ENCODE assay signal across 13 cellular contexts in the genomic region with DNA sequence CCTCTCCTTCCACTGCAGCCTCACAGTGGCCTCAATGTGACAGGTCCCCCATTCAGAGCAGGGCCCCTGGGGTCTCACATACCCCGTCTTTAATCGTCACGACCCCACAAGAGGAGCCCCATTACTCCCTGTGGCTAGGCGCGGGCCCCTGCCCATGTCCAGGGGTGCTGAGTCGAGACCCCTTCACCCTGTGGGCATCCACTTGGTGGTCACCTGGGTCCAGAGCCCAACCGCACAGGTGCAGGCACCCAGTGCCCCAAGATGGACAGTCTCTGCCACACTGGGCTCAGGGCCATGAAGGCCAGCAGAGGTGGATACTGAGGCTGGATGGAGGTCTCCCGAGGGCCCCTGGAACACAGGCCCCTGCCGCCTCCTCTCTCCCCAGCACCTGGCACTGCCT. TPM values are rescaled to one million over a fixed set of nuclear protein-coding genes. Genes with fewer than 3 reads are reported as not detected.
A peak's percentile ranks its signal among the peaks of the same experiment; 100 is the strongest.
DNase-seq lines count a peak whose midpoint lies in the region; ATAC-seq, FAIRE-seq and TF ChIP-seq lines count a peak whose summit lies in the region.
"Had no signal": no experiment of that assay in that cellular context is flagged by ENCODE, and none has a peak within 500 bp of the region (broad histone marks: within the 10 kb centered on the region; RNA-seq: fewer than 3 reads in every experiment).

No MANE protein-coding gene starts in this region.

- RAD21 ChIA-PET in HCT116 (lab: Charles Lee; ENCODE audit: low non-redundant PET in 1 of 2, low total read pairs in 2 of 2, uncharacterized antibody in 2 of 2, unreplicated experiment in 2 of 2): no interaction called here

- no peaks in the 10 kb centered on the region for H3K9me3 ChIP-seq in A549
- H3K9me3 ChIP-seq in HCT116 (ENCODE audit: control insufficient read depth in 1 of 2, insufficient read depth in 1 of 2, low read depth in 1 of 2, low read length in 2 of 2): no peaks in the 10 kb centered on the region
- no peaks in the 10 kb centered on the region for H3K9me3 ChIP-seq in naive thymus-derived CD4-positive, alpha-beta T cell (ENCODE audit: control insufficient read depth in 2 of 3, low read length in 3 of 3)

- CTCF ChIA-PET in A549 (lab: Yijun Ruan, JAX): no interaction called here
- CTCF ChIA-PET in HCT116 (lab: Charles Lee): no interaction called here
- CTCF ChIA-PET in naive thymus-derived CD4-positive, alpha-beta T cell (lab: Charles Lee): no interaction called here

- FAIRE-seq in A549 (lab: Jason Lieb, UNC): no peak
- FAIRE-seq: GM12892 had no signal

- H3K4me1 Mint-ChIP-seq in activated naive CD8-positive, alpha-beta T cell treated with anti-CD3 and anti-CD28 coated beads, Interleukin-2, amount 10 ng/mL, durations not matched to agents 7 days and 5 days: peaks cover 17% of the 10 kb centered on the region
- H3K4me1 Mint-ChIP-seq in naive thymus-derived CD4-positive, alpha-beta T cell: peaks cover 9 to 50% (median 29%) of the 10 kb centered on the region in 7 donors

- H3K36me3 Mint-ChIP-seq in activated naive CD8-positive, alpha-beta T cell treated with anti-CD3 and anti-CD28 coated beads, Interleukin-2, amount 10 ng/mL, durations not matched to agents 7 days and 5 days: peaks cover 2% of the 10 kb centered on the region
- peaks cover 0 to 6% (median 0%) of the 10 kb centered on the region in 5 donors for H3K36me3 Mint-ChIP-seq in naive thymus-derived CD4-positive, alpha-beta T cell

- TF ChIP-seq CTCF in A549 (IDR thresholded peaks at IDR 0.05): no peak
- TF ChIP-seq CTCF in HCT116 (IDR thresholded peaks at IDR 0.05 in 2 of 3, conservative IDR thresholded peaks at IDR 0.05 in 1 of 3; ENCODE audit: borderline replicate concordance in 1 of 3, insufficient read depth in 1 of 3, low read depth in 2 of 3, low read length in 2 of 3): no peak

- TF ChIP-seq POLR2A in A549 (IDR thresholded peaks at IDR 0.05; ENCODE audit: low read length): no peak
- TF ChIP-seq POLR2A in HCT116 (IDR thresholded peaks at IDR 0.05; ENCODE audit: borderline replicate concordance, extremely low read depth, insufficient read depth, insufficient read length): no peak

- H3K27ac ChIP-seq in A549 (peak overlapping the region; percentile 62 to 82; a peak in 4 of 6 replicates), HCT116 (ENCODE audit: low read depth, low read length) (peak overlapping the region; percentile 86)
- peak overlapping the region; percentile 91 for H3K27ac ChIP-seq in naive thymus-derived CD4-positive, alpha-beta T cell (ENCODE audit: low read depth, low read length)
- H3K27ac ChIP-seq: WERI-Rb-1 had no signal

- no peak for TF ChIP-seq RAD21 in A549 (conservative IDR thresholded peaks at IDR 0.05 in 1 of 2, IDR thresholded peaks at IDR 0.05 in 1 of 2)
- TF ChIP-seq RAD21 in HCT116 (IDR thresholded peaks at IDR 0.05; ENCODE audit: low read depth): no peak

- WGBS in A549 (ENCODE audit: missing lambda C conversion rate): 84% methylated on average over 7 of the region's 9 CpGs

- no peak for ATAC-seq in A549
- no peak for ATAC-seq in HCT116
- ATAC-seq in activated naive CD8-positive, alpha-beta T cell treated with anti-CD3 and anti-CD28 coated beads, Interleukin-2, amount 10 ng/mL, durations not matched to agents 7 days and 5 days (ENCODE audit: low read depth): no peak
- ATAC-seq in naive thymus-derived CD4-positive, alpha-beta T cell: no peak
- no peak for ATAC-seq in GM21723 (IDR thresholded peaks at IDR 0.05; ENCODE audit: unreplicated experiment)
- ATAC-seq in GM18520 (IDR thresholded peaks at IDR 0.05; ENCODE audit: unreplicated experiment): no peak

- no peaks in the 10 kb centered on the region for H3K27me3 Mint-ChIP-seq in activated naive CD8-positive, alpha-beta T cell treated with anti-CD3 and anti-CD28 coated beads, Interleukin-2, amount 10 ng/mL, durations not matched to agents 7 days and 5 days
- peaks cover 0 to 5% (median 0%) of the 10 kb centered on the region in 5 donors for H3K27me3 Mint-ChIP-seq in naive thymus-derived CD4-positive, alpha-beta T cell

- TF ChIP-seq EP300 in A549 (IDR thresholded peaks at IDR 0.05): no peak

- H3K4me3 Mint-ChIP-seq in activated naive CD8-positive, alpha-beta T cell treated with anti-CD3 and anti-CD28 coated beads, Interleukin-2, amount 10 ng/mL, durations not matched to agents 7 days and 5 days: peak overlapping the region; percentile 49
- peak overlapping the region in 4 of 10 donors; percentile 56 to 97 (median 90) for H3K4me3 Mint-ChIP-seq in naive thymus-derived CD4-positive, alpha-beta T cell

- H3K9me2 ChIP-seq in HCT116 (ENCODE audit: insufficient read depth): no peaks in the 10 kb centered on the region

- H3K79me2 ChIP-seq in HCT116 (ENCODE audit: insufficient read depth, low read length): peaks cover 80% of the 10 kb centered on the region

- H3K4me1 ChIP-seq in A549: peaks cover 38% of the 10 kb centered on the region
- H3K4me1 ChIP-seq in HCT116 (ENCODE audit: control insufficient read depth in 1 of 2, insufficient read depth in 2 of 2, low read length in 2 of 2): peaks cover 37 to 54% of the 10 kb centered on the region in 2 experiments
- H3K4me1 ChIP-seq in naive thymus-derived CD4-positive, alpha-beta T cell (ENCODE audit: control insufficient read depth in 2 of 2, insufficient read depth in 2 of 2, low read length in 2 of 2): peaks cover 26 to 46% of the 10 kb centered on the region in 2 donors

- H3K4me3 ChIP-seq in A549: no peak overlapping the region
- peak overlapping the region in 1 of 2 experiments; percentile 13; a peak in 2 of 4 replicates for H3K4me3 ChIP-seq in HCT116 (replicated peaks in 1 of 2; ENCODE audit: low read depth in 1 of 2, low read length in 2 of 2)
- H3K4me3 ChIP-seq in naive thymus-derived CD4-positive, alpha-beta T cell (ENCODE audit: low read length): no peak overlapping the region

- POLR2A ChIA-PET in A549 (lab: Yijun Ruan, JAX) (no interaction called here), HCT116 (lab: Charles Lee) (no interaction called here)
- POLR2A ChIA-PET in activated naive CD8-positive, alpha-beta T cell treated with anti-CD3 and anti-CD28 coated beads, Interleukin-2, amount 10 ng/mL, durations not matched to agents 7 days and 5 days (lab: Charles Lee): interaction anchor here (1.0 kb wide), 1 partner anchor 22 kb away, joined by 3 read pairs; the partner anchor contains the start of gene ABCA7
- POLR2A ChIA-PET in naive thymus-derived CD4-positive, alpha-beta T cell (lab: Charles Lee): interaction anchor here (0.9 to 18.2 kb wide), 3 partner anchors 10 to 62 kb away, joined by 3 to 495 read pairs (median 342); partner anchors contain the start of gene ABCA7

- H3K36me3 ChIP-seq in HCT116 (ENCODE audit: control insufficient read depth in 1 of 2, insufficient read depth in 2 of 2, low read length in 2 of 2): peaks cover 3 to 16% of the 10 kb centered on the region in 2 experiments; a peak in 2 of 4 replicates
- H3K36me3 ChIP-seq in naive thymus-derived CD4-positive, alpha-beta T cell (ENCODE audit: control insufficient read depth in 2 of 3, insufficient read depth in 3 of 3, low read length in 3 of 3): peaks cover 0 to 30% (median 0%) of the 10 kb centered on the region in 3 experiments

- H3K4me2 ChIP-seq in A549 (peak overlapping the region; percentile 92), HCT116 (ENCODE audit: low read length) (peak overlapping the region; percentile 55)

- BruUV-seq in HCT116 (replicated peaks; lab: Mats Ljungman, UMichigan): no TSS peak

- no peak overlapping the region for H2AFZ ChIP-seq in HCT116 (ENCODE audit: low read depth, low read length, poor library complexity, severe bottlenecking)

- H4K20me1 ChIP-seq in HCT116 (ENCODE audit: insufficient read depth): no peaks in the 10 kb centered on the region; the same call in 1 of the 2 replicates

- H3K9me3 Mint-ChIP-seq in activated naive CD8-positive, alpha-beta T cell treated with anti-CD3 and anti-CD28 coated beads, Interleukin-2, amount 10 ng/mL, durations not matched to agents 7 days and 5 days: no peaks in the 10 kb centered on the region
- peaks cover 0 to 9% (median 0%) of the 10 kb centered on the region in 11 donors for H3K9me3 Mint-ChIP-seq in naive thymus-derived CD4-positive, alpha-beta T cell

- H3K27ac Mint-ChIP-seq in activated naive CD8-positive, alpha-beta T cell treated with anti-CD3 and anti-CD28 coated beads, Interleukin-2, amount 10 ng/mL, durations not matched to agents 7 days and 5 days: peak overlapping the region; percentile 30
- peak overlapping the region in 5 of 9 donors; percentile 9 to 76 (median 57) for H3K27ac Mint-ChIP-seq in naive thymus-derived CD4-positive, alpha-beta T cell

- DNase-seq in A549 (ENCODE audit: low read depth in 1 of 2, low spot score in 1 of 2): no peak
- DNase-seq in HCT116 (ENCODE audit: low read depth, low spot score): no peak
- DNase-seq in activated naive CD8-positive, alpha-beta T cell treated with anti-CD3 and anti-CD28 coated beads, Interleukin-2, amount 10 ng/mL, durations not matched to agents 7 days and 5 days: no peak
- DNase-seq in naive thymus-derived CD4-positive, alpha-beta T cell: no peak
- DNase-seq in NCI-H524 treated with DMSO at 0.1 percent for 48 hours (lab: John Stamatoyannopoulos, UW): no peak
- no peak for DNase-seq in germinal center (ENCODE audit: low spot score)
- DNase-seq: WERI-Rb-1 had no signal

- peak overlapping the region; percentile 99 for H3K9ac ChIP-seq in HCT116 (ENCODE audit: low read length)

- intact Hi-C loops in HCT116 (cut with micrococcal nuclease): no loop called here
- intact Hi-C loops in naive thymus-derived CD4-positive, alpha-beta T cell (cut with micrococcal nuclease): loop anchor here in 1 of 2 donors (1.0 kb wide), 1 partner anchor 14 kb away; no protein-coding TSS in a partner anchor

- no peaks in the 10 kb centered on the region for H3K27me3 ChIP-seq in HCT116 (ENCODE audit: insufficient read depth, low read length)
- no peaks in the 10 kb centered on the region for H3K27me3 ChIP-seq in naive thymus-derived CD4-positive, alpha-beta T cell (ENCODE audit: control insufficient read depth in 2 of 2, insufficient read depth in 2 of 2, low read length in 2 of 2)

RNA-seq across cellular contexts. Expression of gene TMEM259, which starts 3.0 kb away (rescaled TPM):
- polyA plus RNA-seq in A549 (2011; rRNA removed): 45.6 and 53.3 TPM in 2 replicates
- polyA plus RNA-seq in A549 (2012; cell fraction: cytosol; rRNA removed): 106 and 148 TPM in 2 replicates
- polyA plus RNA-seq in A549 (2012; cell fraction: nucleus; rRNA removed): 608 and 842 TPM in 2 replicates
- 71.1 to 82.2 TPM (median 78.3 TPM) in 3 replicates for polyA plus RNA-seq in A549 (2017; fragmentation: RNase III; extraction: RNeasy Plus Mini Kit Qiagen cat#74134 plus additional on column Dnase treatment)
- polyA minus RNA-seq in A549 (2011; rRNA and poly(A)+ RNA removed): 41.2 and 48.5 TPM in 2 replicates
- total RNA-seq in HCT116 (2021; ENCODE audit: unreplicated experiment): 202 TPM
- polyA plus RNA-seq in HCT116 (2012): 168 and 187 TPM in 2 replicates
- 100 to 1,000 TPM; 231 to 235 TPM for total RNA-seq in activated naive CD8-positive, alpha-beta T cell treated with anti-CD3 and anti-CD28 coated beads, Interleukin-2, amount 10 ng/mL, durations not matched to agents 7 days and 5 days
- total RNA-seq in naive thymus-derived CD4-positive, alpha-beta T cell: 100 to 1,000 TPM; 189 to 347 (median 311) TPM
- polyA plus RNA-seq in naive thymus-derived CD4-positive, alpha-beta T cell: 10 to 100 TPM; 40.7 to 86.1 TPM

RNA-seq across cellular contexts. Expression of gene RNU6-2, which starts 3.4 kb away (rescaled TPM):
- polyA plus RNA-seq in A549 (2011; rRNA removed) (not detected in 2 replicates), A549 (2017; fragmentation: RNase III; extraction: RNeasy Plus Mini Kit Qiagen cat#74134 plus additional on column Dnase treatment) (not detected in 3 replicates)
- polyA plus RNA-seq in A549 (2012; cell fraction: cytosol; rRNA removed): not detected in 2 replicates
- polyA plus RNA-seq in A549 (2012; cell fraction: nucleus; rRNA removed): not detected in 2 replicates
- polyA minus RNA-seq in A549 (2011; rRNA and poly(A)+ RNA removed): under 0.01 TPM in 1 of 2 replicates, not detected in the other
- not detected for total RNA-seq in HCT116 (2021; ENCODE audit: unreplicated experiment)
- not detected in 2 replicates for polyA plus RNA-seq in HCT116 (2012)
- not detected for total RNA-seq in activated naive CD8-positive, alpha-beta T cell treated with anti-CD3 and anti-CD28 coated beads, Interleukin-2, amount 10 ng/mL, durations not matched to agents 7 days and 5 days
- not detected for total RNA-seq in naive thymus-derived CD4-positive, alpha-beta T cell
- not detected for polyA plus RNA-seq in naive thymus-derived CD4-positive, alpha-beta T cell
- total RNA-seq: esophagus mucosa, kidney epithelial cell, pulmonary artery endothelial cell had no signal

RNA-seq across cellular contexts. Expression of gene CNN2, which starts 8.5 kb away (rescaled TPM):
- polyA plus RNA-seq in A549 (2011; rRNA removed): 31.7 and 32.2 TPM in 2 replicates
- polyA plus RNA-seq in A549 (2012; cell fraction: cytosol; rRNA removed): 102 and 104 TPM in 2 replicates
- polyA plus RNA-seq in A549 (2012; cell fraction: nucleus; rRNA removed): 111 TPM in 2 replicates
- polyA plus RNA-seq in A549 (2017; fragmentation: RNase III; extraction: RNeasy Plus Mini Kit Qiagen cat#74134 plus additional on column Dnase treatment): 99.3 to 115 TPM (median 101 TPM) in 3 replicates
- 94.3 and 125 TPM in 2 replicates for polyA minus RNA-seq in A549 (2011; rRNA and poly(A)+ RNA removed)
- total RNA-seq in HCT116 (2021; ENCODE audit: unreplicated experiment): 212 TPM
- 140 and 171 TPM in 2 replicates for polyA plus RNA-seq in HCT116 (2012)
- total RNA-seq in activated naive CD8-positive, alpha-beta T cell treated with anti-CD3 and anti-CD28 coated beads, Interleukin-2, amount 10 ng/mL, durations not matched to agents 7 days and 5 days: 100 to 1,000 TPM; 340 to 353 TPM
- 100 to 1,000 TPM; 234 to 440 (median 240) TPM for total RNA-seq in naive thymus-derived CD4-positive, alpha-beta T cell
- 100 to 1,000 TPM; 401 to 704 TPM for polyA plus RNA-seq in naive thymus-derived CD4-positive, alpha-beta T cell

RNA-seq across cellular contexts. Expression of gene GRIN3B, which starts 17.7 kb away (rescaled TPM):
- polyA plus RNA-seq in A549 (2011; rRNA removed) (0.65 and 0.67 TPM in 2 replicates), A549 (2017; fragmentation: RNase III; extraction: RNeasy Plus Mini Kit Qiagen cat#74134 plus additional on column Dnase treatment) (1.1 to 1.5 TPM (median 1.5 TPM) in 3 replicates)
- polyA plus RNA-seq in A549 (2012; cell fraction: cytosol; rRNA removed): 1.1 and 2.8 TPM in 2 replicates
- polyA plus RNA-seq in A549 (2012; cell fraction: nucleus; rRNA removed): 13.1 and 22.7 TPM in 2 replicates
- polyA minus RNA-seq in A549 (2011; rRNA and poly(A)+ RNA removed): 0.58 and 0.87 TPM in 2 replicates
- total RNA-seq in HCT116 (2021; ENCODE audit: unreplicated experiment): 0.69 TPM
- polyA plus RNA-seq in HCT116 (2012): 0.64 and 0.65 TPM in 2 replicates
- total RNA-seq in activated naive CD8-positive, alpha-beta T cell treated with anti-CD3 and anti-CD28 coated beads, Interleukin-2, amount 10 ng/mL, durations not matched to agents 7 days and 5 days: not detected
- total RNA-seq in naive thymus-derived CD4-positive, alpha-beta T cell: under 1 TPM in 3 of 5 experiments, not detected in 2; 0.10 to 0.56 (median 0.19) TPM
- not detected for polyA plus RNA-seq in naive thymus-derived CD4-positive, alpha-beta T cell
- total RNA-seq: esophagus mucosa had no signal

RNA-seq across cellular contexts. Expression of gene ABCA7, which starts 22.0 kb away (rescaled TPM):
- polyA plus RNA-seq in A549 (2011; rRNA removed): 5.0 and 6.6 TPM in 2 replicates
- polyA plus RNA-seq in A549 (2012; cell fraction: cytosol; rRNA removed): 7.9 and 9.1 TPM in 2 replicates
- 53.4 and 59.9 TPM in 2 replicates for polyA plus RNA-seq in A549 (2012; cell fraction: nucleus; rRNA removed)
- 8.8 to 13.5 TPM (median 12.6 TPM) in 3 replicates for polyA plus RNA-seq in A549 (2017; fragmentation: RNase III; extraction: RNeasy Plus Mini Kit Qiagen cat#74134 plus additional on column Dnase treatment)
- 9.6 and 10.5 TPM in 2 replicates for polyA minus RNA-seq in A549 (2011; rRNA and poly(A)+ RNA removed)
- 91.4 TPM for total RNA-seq in HCT116 (2021; ENCODE audit: unreplicated experiment)
- 59.2 and 65.7 TPM in 2 replicates for polyA plus RNA-seq in HCT116 (2012)
- 100 to 1,000 TPM; 145 to 146 TPM for total RNA-seq in activated naive CD8-positive, alpha-beta T cell treated with anti-CD3 and anti-CD28 coated beads, Interleukin-2, amount 10 ng/mL, durations not matched to agents 7 days and 5 days
- total RNA-seq in naive thymus-derived CD4-positive, alpha-beta T cell: 100 to 1,000 TPM in 4 of 5 experiments, 10 to 100 TPM in 1; 57.8 to 323 (median 155) TPM
- polyA plus RNA-seq in naive thymus-derived CD4-positive, alpha-beta T cell: 10 to 100 TPM in 1 of 2 donors, 1 to 10 TPM in 1; 6.6 to 25.5 TPM

Comparison
In these comparisons a context has a peak if more than half of its experiments do, and no peak if none do; other contexts are left out.
1. POLR2A ChIA-PET loops: an anchor here in activated naive CD8-positive, alpha-beta T cell treated with anti-CD3 and anti-CD28 coated beads, Interleukin-2, amount 10 ng/mL, durations not matched to agents 7 days and 5 days (1.0 kb wide) and naive thymus-derived CD4-positive, alpha-beta T cell (0.9 to 18.2 kb wide); none called in A549 and HCT116.